Comparison of ENCODE assay signal across 8 cellular contexts in genomic region chr12:106986625-106987389, GRCh38. TPM values are rescaled to one million over a fixed set of nuclear protein-coding genes. Genes with fewer than 3 reads are reported as not detected.
A peak's percentile ranks its signal among the peaks of the same experiment; 100 is the strongest.
DNase-seq lines count a peak whose midpoint lies in the region; FAIRE-seq lines count a peak whose summit lies in the region.

Gene MTERF2 (minus strand): TSS chr12:106987146. CDS start chr12:106978714, 8,432 bp downstream.

- H2BK12ac ChIP-seq in neuronal stem cell (ENCODE audit: low read length): no peak within 1 kb of the TSS

- peak within 1 kb of the TSS; percentile 92 for H3K9ac ChIP-seq in neuronal stem cell (ENCODE audit: low read depth, low read length, poor library complexity)
- H3K9ac ChIP-seq in subcutaneous abdominal adipose tissue (ENCODE audit: low read length in 5 of 5): peak within 1 kb of the TSS; percentile 91 to 97 (median 94)

- no peak within 1 kb of the TSS for H2BK15ac ChIP-seq in neuronal stem cell (ENCODE audit: low read length)

- H3K4me3 ChIP-seq in H7 (ENCODE audit: insufficient read depth, low read depth, low read length): peak within 1 kb of the TSS; percentile 88
- H3K4me3 ChIP-seq in SJSA1: peak within 1 kb of the TSS; percentile 79
- peak within 1 kb of the TSS; percentile 79 for H3K4me3 ChIP-seq in neuronal stem cell (ENCODE audit: low read length in 2 of 2)
- peak within 1 kb of the TSS; percentile 78 to 89 (median 82) for H3K4me3 ChIP-seq in subcutaneous abdominal adipose tissue (ENCODE audit: low read depth in 1 of 5, low read length in 5 of 5)

- intact Hi-C loops in activated naive CD4-positive, alpha-beta T cell treated with anti-CD3 and anti-CD28 coated beads for 36 hours (cut with micrococcal nuclease): loop anchor here (1.0 to 10.0 kb wide), 6 partner anchors 32 to 338 kb away; partner anchors contain the start of genes RIC8B and TMEM263

- peak within 1 kb of the TSS; percentile 80 for H3K18ac ChIP-seq in neuronal stem cell (ENCODE audit: low read length)

- H3K36me3 ChIP-seq in H7 (replicated peaks; ENCODE audit: control insufficient read depth, insufficient read depth, low read length) (no peaks in the 10 kb centered on the region; the same call in 1 of the 2 replicates), SJSA1 (peaks cover 30% of the 10 kb centered on the region), neuronal stem cell (replicated peaks in 1 of 2; ENCODE audit: control insufficient read depth in 2 of 2, insufficient read depth in 2 of 2, low read length in 2 of 2) (peaks cover 6 to 38% of the 10 kb centered on the region in 2 donors), subcutaneous abdominal adipose tissue (ENCODE audit: control insufficient read depth in 5 of 5, insufficient read depth in 5 of 5, low read length in 5 of 5) (peaks cover 0 to 18% (median 4%) of the 10 kb centered on the region in 5 donors)

- H3K27me3 Mint-ChIP-seq in activated naive CD4-positive, alpha-beta T cell treated with anti-CD3 and anti-CD28 coated beads for 36 hours (ENCODE audit: low read depth): no peaks in the 10 kb centered on the region

- H3K9me3 ChIP-seq in SJSA1 (replicated peaks) (no peaks in the 10 kb centered on the region), neuronal stem cell (replicated peaks in 1 of 2; ENCODE audit: control insufficient read depth in 2 of 2, insufficient read depth in 1 of 2, low read depth in 1 of 2, low read length in 2 of 2) (peaks cover 0 to 2% of the 10 kb centered on the region in 2 donors), subcutaneous abdominal adipose tissue (ENCODE audit: control insufficient read depth in 5 of 5, low read length in 5 of 5) (no peaks in the 10 kb centered on the region)

- H2BK120ac ChIP-seq in neuronal stem cell (ENCODE audit: low read depth, low read length): peak within 1 kb of the TSS; percentile 35

- H3K4ac ChIP-seq in neuronal stem cell (ENCODE audit: low read length): no peak within 1 kb of the TSS

- H3K4me1 Mint-ChIP-seq in activated naive CD4-positive, alpha-beta T cell treated with anti-CD3 and anti-CD28 coated beads for 36 hours (ENCODE audit: low read depth): peaks cover 36% of the 10 kb centered on the region

- peak within 1 kb of the TSS; percentile 92 for H3K23ac ChIP-seq in neuronal stem cell (ENCODE audit: low read depth, low read length, poor library complexity)

- H4K91ac ChIP-seq in neuronal stem cell (ENCODE audit: low read depth, low read length, poor library complexity): no peak within 1 kb of the TSS

- peaks cover 32% of the 10 kb centered on the region for H3K4me1 ChIP-seq in SJSA1 (replicated peaks)
- peaks cover 4 to 7% of the 10 kb centered on the region in 2 donors for H3K4me1 ChIP-seq in neuronal stem cell (ENCODE audit: control insufficient read depth in 2 of 2, insufficient read depth in 1 of 2, low read depth in 1 of 2, low read length in 2 of 2)
- H3K4me1 ChIP-seq in subcutaneous abdominal adipose tissue (ENCODE audit: control insufficient read depth in 5 of 5, insufficient read depth in 5 of 5, low read length in 5 of 5): peaks cover 2 to 26% (median 20%) of the 10 kb centered on the region in 5 donors

- H3K79me1 ChIP-seq in neuronal stem cell (ENCODE audit: low read depth, low read length): no peaks in the 10 kb centered on the region

- H3K27me3 ChIP-seq in H7 (ENCODE audit: control insufficient read depth, insufficient read depth, low read length) (no peaks in the 10 kb centered on the region), SJSA1 (replicated peaks) (no peaks in the 10 kb centered on the region), neuronal stem cell (ENCODE audit: control insufficient read depth in 3 of 3, insufficient read depth in 3 of 3, low read depth in 1 of 3, low read length in 3 of 3) (no peaks in the 10 kb centered on the region), subcutaneous abdominal adipose tissue (ENCODE audit: control insufficient read depth in 5 of 5, insufficient read depth in 4 of 5, low read length in 5 of 5) (no peaks in the 10 kb centered on the region)

- no peak within 1 kb of the TSS for H2BK5ac ChIP-seq in neuronal stem cell (ENCODE audit: low read length)

- no peak within 1 kb of the TSS for H2AK5ac ChIP-seq in neuronal stem cell (ENCODE audit: low read depth, low read length)

- peak within 1 kb of the TSS; percentile 90 for H3K4me3 Mint-ChIP-seq in activated naive CD4-positive, alpha-beta T cell treated with anti-CD3 and anti-CD28 coated beads for 36 hours

- no peak within 1 kb of the TSS for H3K14ac ChIP-seq in neuronal stem cell (ENCODE audit: low read length)

- H3K9me3 Mint-ChIP-seq in activated naive CD4-positive, alpha-beta T cell treated with anti-CD3 and anti-CD28 coated beads for 36 hours: peaks cover 7% of the 10 kb centered on the region

- H3K27ac ChIP-seq in SJSA1 (peak within 1 kb of the TSS; percentile 63), neuronal stem cell (replicated peaks; ENCODE audit: low read length) (peak within 1 kb of the TSS; percentile 65), subcutaneous abdominal adipose tissue (ENCODE audit: low read depth, low read length) (peak within 1 kb of the TSS; percentile 97)

- H3K27ac Mint-ChIP-seq in activated naive CD4-positive, alpha-beta T cell treated with anti-CD3 and anti-CD28 coated beads for 36 hours: peak within 1 kb of the TSS; percentile 70

- no CpG with 5 or more reads among the region's 50 CpGs for WGBS in neuronal stem cell (ENCODE audit: extremely low coverage in 2 of 2, insufficient read length in 2 of 2, insufficient replicate concordance in 1 of 2), 2 donors

- H3K4me2 ChIP-seq in neuronal stem cell (ENCODE audit: insufficient read depth, low read length, poor library complexity, severe bottlenecking): peak within 1 kb of the TSS; percentile 87

- no peak for FAIRE-seq in frontal cortex (lab: Jason Lieb, UNC)

- peak within 1 kb of the TSS; percentile 98 for H2AFZ ChIP-seq in neuronal stem cell (ENCODE audit: low read length)

- CTCF ChIA-PET in activated naive CD4-positive, alpha-beta T cell treated with anti-CD3 and anti-CD28 coated beads for 36 hours (lab: Charles Lee): interaction anchor here (1.5 kb wide), 1 partner anchor 118 kb away, joined by 5 read pairs; no protein-coding TSS in a partner anchor

- peaks cover 23% of the 10 kb centered on the region for H3K36me3 Mint-ChIP-seq in activated naive CD4-positive, alpha-beta T cell treated with anti-CD3 and anti-CD28 coated beads for 36 hours (ENCODE audit: low read depth)

- no peak within 1 kb of the TSS for H4K8ac ChIP-seq in neuronal stem cell (ENCODE audit: low read depth, low read length)

- DNase-seq in ELR (ENCODE audit: low read depth): peak; percentile 97
- peak; percentile 95 for DNase-seq in H7
- DNase-seq in M059J (ENCODE audit: low read depth): peak; percentile 94
- DNase-seq in SJSA1 (ENCODE audit: low read depth in 1 of 2, low spot score in 2 of 2): peak; percentile 89 to 90
- DNase-seq in activated naive CD4-positive, alpha-beta T cell treated with anti-CD3 and anti-CD28 coated beads for 36 hours: peak; percentile 88
- DNase-seq in frontal cortex (ENCODE audit: low spot score in 2 of 2): peak; percentile 81 to 93
- DNase-seq in neuronal stem cell (ENCODE audit: low spot score): peak; percentile 91

RNA-seq across cellular contexts. Expression of gene MTERF2, which starts in this region (rescaled TPM):
- 6.5 and 11.5 TPM in 2 replicates for total RNA-seq in H7 (2014; rRNA removed; shearing (Covaris generic))
- 7.8 and 8.2 TPM in 2 replicates for total RNA-seq in M059J (2014; rRNA removed; shearing (Covaris generic))
- total RNA-seq in SJSA1 (2014; rRNA removed; shearing (Covaris generic)): 11.9 and 15.4 TPM in 2 replicates
- total RNA-seq in activated naive CD4-positive, alpha-beta T cell treated with anti-CD3 and anti-CD28 coated beads for 36 hours: 1 to 10 TPM; 5.2 to 6.5 TPM
- total RNA-seq in frontal cortex: 18.3 TPM
- polyA plus RNA-seq in neuronal stem cell (2013, experiment 1 of 2): 15.7 TPM
- polyA plus RNA-seq in neuronal stem cell (2013, experiment 2 of 2): 14.9 TPM

Comparison
In these comparisons a context has a peak if more than half of its experiments do, and no peak if none do; other contexts are left out.
1. Peak in every context shown above with its lines: DNase-seq, H3K4me3 ChIP-seq and H3K27ac ChIP-seq.